In the genomic region with DNA sequence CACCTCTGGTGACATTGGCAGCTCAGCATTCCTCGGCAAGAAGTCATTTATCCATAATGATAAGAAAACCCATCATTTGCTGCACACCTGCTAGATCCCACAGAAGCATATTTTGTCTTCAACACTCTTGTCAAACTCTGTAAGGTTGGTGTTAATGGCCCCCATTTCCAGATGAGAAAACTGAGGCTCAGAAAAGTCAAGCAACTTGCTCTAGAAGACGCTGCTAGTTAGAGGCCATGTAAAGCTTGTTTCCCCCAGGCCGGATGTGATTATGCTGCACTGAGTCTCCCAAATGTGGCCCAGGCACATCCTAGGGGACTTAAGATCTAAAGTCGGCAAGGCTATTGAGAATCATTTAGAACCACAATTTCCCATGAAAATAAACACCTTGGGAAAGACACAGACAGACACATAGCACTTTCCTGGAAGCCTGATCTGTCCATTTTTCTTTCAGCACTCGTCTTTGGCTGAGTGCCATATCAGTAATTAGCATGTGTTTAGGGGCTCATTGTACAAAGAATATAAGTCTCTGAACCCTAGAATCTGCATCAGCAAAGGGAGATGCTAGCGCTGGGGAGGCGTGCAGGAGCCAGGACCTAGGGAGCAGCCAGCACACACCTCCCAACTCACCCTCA, we compare ENCODE assay signal across 23 cellular contexts. TPM values are rescaled to one million over a fixed set of nuclear protein-coding genes. Genes with fewer than 3 reads are reported as not detected.
DNase-seq lines count a peak whose midpoint lies in the region; ATAC-seq and TF ChIP-seq lines count a peak whose summit lies in the region.
"Had no signal": no experiment of that assay in that cellular context is flagged by ENCODE, and none has a peak within 500 bp of the region (broad histone marks: within the 10 kb centered on the region; RNA-seq: fewer than 3 reads in every experiment).

No MANE protein-coding gene starts in this region.

- 63 to 83% methylated on average over 4 to 5 of the region's 7 CpGs for WGBS in endodermal cell (ENCODE audit: insufficient coverage in 1 of 2, insufficient read length in 1 of 2), 2 experiments
- WGBS in upper lobe of left lung, 2 donors: 52 to 53% methylated on average over 5 to 7 of the region's 7 CpGs

- H3K4me1 ChIP-seq in endodermal cell (ENCODE audit: control insufficient read depth, insufficient read depth, low read length) (no peaks in the 10 kb centered on the region), upper lobe of left lung (no peaks in the 10 kb centered on the region)
- H3K4me1 ChIP-seq: Peyer's patch, SJSA1 had no signal

- CTCF ChIA-PET in activated CD8-positive, alpha-beta memory T cell treated with anti-CD3 and anti-CD28 coated beads, Interleukin-2, amount 10 ng/mL, durations not matched to agents 7 days and 5 days (lab: Charles Lee): no interaction called here

- no peak overlapping the region for H3K9ac ChIP-seq in endodermal cell (ENCODE audit: extremely low read depth, low read length, poor library complexity, severe bottlenecking)

- peak; percentile 12 for DNase-seq in activated CD8-positive, alpha-beta memory T cell treated with anti-CD3 and anti-CD28 coated beads, Interleukin-2, amount 10 ng/mL, durations not matched to agents 7 days and 5 days
- no peak for DNase-seq in activated CD8-positive, alpha-beta memory T cell treated with anti-CD3 and anti-CD28 coated beads, Interleukin-2, amount 50 U/mL, for 48 hours
- peak; percentile 50 for DNase-seq in NCI-H2227 treated with DMSO at 0.1 percent for 48 hours (lab: John Stamatoyannopoulos, UW)
- peak; percentile 41 for DNase-seq in endodermal cell
- DNase-seq in SIG-M5 (lab: John Stamatoyannopoulos, UW): no peak
- DNase-seq in GM03348 (ENCODE audit: low spot score): no peak
- no peak for DNase-seq in upper lobe of left lung
- DNase-seq: Calu3; CD8-positive, alpha-beta memory T cell; GOT3; MM.1S; NCI-H1048; NCI-H1436 treated with DMSO at 0.1 percent for 48 hours; NCI-H1930; NCI-H2171 treated with DMSO at 0.1 percent for 48 hours; NCI-H774; Peyer's patch; T-helper 1 cell had no signal

- H3K27ac ChIP-seq in endodermal cell (ENCODE audit: low read depth, low read length): no peak overlapping the region
- H3K27ac ChIP-seq in upper lobe of left lung: no peak overlapping the region
- H3K27ac ChIP-seq: C4-2B, Peyer's patch, SJSA1 had no signal

- no peak for TF ChIP-seq POLR2A in upper lobe of left lung (IDR thresholded peaks at IDR 0.05)

- no peak overlapping the region for H3K4me3 Mint-ChIP-seq in activated CD8-positive, alpha-beta memory T cell treated with anti-CD3 and anti-CD28 coated beads, Interleukin-2, amount 10 ng/mL, durations not matched to agents 7 days and 5 days
- no peak overlapping the region for H3K4me3 Mint-ChIP-seq in endodermal cell
- H3K4me3 Mint-ChIP-seq: CD8-positive, alpha-beta memory T cell had no signal

- H3K36me3 Mint-ChIP-seq in activated CD8-positive, alpha-beta memory T cell treated with anti-CD3 and anti-CD28 coated beads, Interleukin-2, amount 10 ng/mL, durations not matched to agents 7 days and 5 days: no peaks in the 10 kb centered on the region
- no peaks in the 10 kb centered on the region for H3K36me3 Mint-ChIP-seq in endodermal cell (ENCODE audit: low read depth)
- H3K36me3 Mint-ChIP-seq: CD8-positive, alpha-beta memory T cell had no signal

- H3K4me1 Mint-ChIP-seq in activated CD8-positive, alpha-beta memory T cell treated with anti-CD3 and anti-CD28 coated beads, Interleukin-2, amount 10 ng/mL, durations not matched to agents 7 days and 5 days: no peaks in the 10 kb centered on the region
- H3K4me1 Mint-ChIP-seq in endodermal cell: peaks cover 5% of the 10 kb centered on the region
- H3K4me1 Mint-ChIP-seq: CD8-positive, alpha-beta memory T cell had no signal

- no peak for ATAC-seq in activated CD8-positive, alpha-beta memory T cell treated with anti-CD3 and anti-CD28 coated beads, Interleukin-2, amount 10 ng/mL, durations not matched to agents 7 days and 5 days
- ATAC-seq in upper lobe of left lung (ENCODE audit: low FRiP score in 2 of 2): no peak

- H3K9me3 ChIP-seq in endodermal cell (ENCODE audit: control insufficient read depth, low read length) (no peaks in the 10 kb centered on the region), upper lobe of left lung (no peaks in the 10 kb centered on the region)
- H3K9me3 ChIP-seq: Peyer's patch, SJSA1 had no signal

- H3K27ac Mint-ChIP-seq in activated CD8-positive, alpha-beta memory T cell treated with anti-CD3 and anti-CD28 coated beads, Interleukin-2, amount 10 ng/mL, durations not matched to agents 7 days and 5 days: no peak overlapping the region
- no peak overlapping the region for H3K27ac Mint-ChIP-seq in endodermal cell
- H3K27ac Mint-ChIP-seq: CD8-positive, alpha-beta memory T cell had no signal

- no peak for TF ChIP-seq EP300 in upper lobe of left lung (IDR thresholded peaks at IDR 0.05)

- H3K27me3 ChIP-seq in endodermal cell (ENCODE audit: control insufficient read depth, insufficient read depth, low read length, poor library complexity, severe bottlenecking): no peaks in the 10 kb centered on the region
- H3K27me3 ChIP-seq in upper lobe of left lung: no peaks in the 10 kb centered on the region
- H3K27me3 ChIP-seq: Peyer's patch had no signal

- no peaks in the 10 kb centered on the region for H3K36me3 ChIP-seq in endodermal cell (ENCODE audit: control insufficient read depth, insufficient read depth, low read length)
- H3K36me3 ChIP-seq in upper lobe of left lung: no peaks in the 10 kb centered on the region
- H3K36me3 ChIP-seq: Peyer's patch, SJSA1 had no signal

- no peaks in the 10 kb centered on the region for H3K27me3 Mint-ChIP-seq in activated CD8-positive, alpha-beta memory T cell treated with anti-CD3 and anti-CD28 coated beads, Interleukin-2, amount 10 ng/mL, durations not matched to agents 7 days and 5 days
- H3K27me3 Mint-ChIP-seq in endodermal cell (ENCODE audit: insufficient read depth): peaks cover 15% of the 10 kb centered on the region

- H3K9me3 Mint-ChIP-seq in activated CD8-positive, alpha-beta memory T cell treated with anti-CD3 and anti-CD28 coated beads, Interleukin-2, amount 10 ng/mL, durations not matched to agents 7 days and 5 days (ENCODE audit: low read depth): no peaks in the 10 kb centered on the region
- no peaks in the 10 kb centered on the region for H3K9me3 Mint-ChIP-seq in endodermal cell

- H3K4me3 ChIP-seq in endodermal cell (ENCODE audit: low read length) (no peak overlapping the region), upper lobe of left lung (no peak overlapping the region)
- H3K4me3 ChIP-seq: Peyer's patch, SJSA1 had no signal

- TF ChIP-seq CTCF in endodermal cell (conservative IDR thresholded peaks at IDR 0.05): no peak
- no peak for TF ChIP-seq CTCF in upper lobe of left lung (IDR thresholded peaks at IDR 0.05)

RNA-seq across cellular contexts. Expression of a gene that starts 39.4 kb away (rescaled TPM):
- total RNA-seq in activated CD8-positive, alpha-beta memory T cell treated with anti-CD3 and anti-CD28 coated beads, Interleukin-2, amount 10 ng/mL, durations not matched to agents 7 days and 5 days: not detected
- total RNA-seq in endodermal cell (not detected), upper lobe of left lung (not detected)
- polyA plus RNA-seq in endodermal cell (2013, experiment 1 of 2): not detected
- polyA plus RNA-seq in endodermal cell (2013, experiment 2 of 2): not detected
- total RNA-seq: Calu3; CD8-positive, alpha-beta memory T cell; Daoy; NCI-H460; OCI-LY7; Peyer's patch; SJSA1 had no signal
- polyA plus RNA-seq: CD8-positive, alpha-beta memory T cell had no signal

Comparison
In these comparisons a context has a peak if more than half of its experiments do, and no peak if none do; other contexts are left out.
1. DNase-seq: peak in activated CD8-positive, alpha-beta memory T cell treated with anti-CD3 and anti-CD28 coated beads, Interleukin-2, amount 10 ng/mL, durations not matched to agents 7 days and 5 days (single experiment), NCI-H2227 treated with DMSO at 0.1 percent for 48 hours (single experiment) and endodermal cell (single experiment); none in activated CD8-positive, alpha-beta memory T cell treated with anti-CD3 and anti-CD28 coated beads, Interleukin-2, amount 50 U/mL, for 48 hours (single experiment), SIG-M5 (single experiment), GM03348 (single experiment) and upper lobe of left lung (0 of 2).